ENCODE assay signal across 17 cellular contexts in the genomic region with DNA sequence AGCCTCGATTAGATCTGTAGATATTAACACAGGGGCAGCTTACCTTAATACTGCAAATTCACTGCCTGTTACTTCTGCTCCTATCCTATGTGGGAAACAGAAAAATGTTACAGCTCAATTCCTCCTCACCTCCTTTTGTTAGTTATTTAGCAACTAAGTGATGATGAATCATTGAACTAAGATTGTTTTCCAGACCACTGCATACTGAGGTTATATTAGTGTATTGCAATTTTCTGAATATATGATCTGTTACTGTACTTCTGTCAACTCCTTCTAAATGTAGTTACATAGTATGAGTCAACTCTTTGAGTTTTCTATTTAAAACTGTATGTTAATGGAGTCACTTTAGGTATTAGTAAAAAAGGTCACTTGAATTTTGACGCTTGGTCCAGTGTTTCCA.
A peak's percentile ranks its signal among the peaks of the same experiment; 100 is the strongest.
DNase-seq lines count a peak whose midpoint lies in the region; ATAC-seq and TF ChIP-seq lines count a peak whose summit lies in the region.
"Had no signal": no experiment of that assay in that cellular context is flagged by ENCODE, and none has a peak within 500 bp of the region (broad histone marks: within the 10 kb centered on the region; RNA-seq: fewer than 3 reads in every experiment).

No MANE protein-coding gene starts in this region.

- peak; percentile 46 for DNase-seq in Caki2 (ENCODE audit: low read depth)
- peak; percentile 77 for DNase-seq in HFFc6
- peak; percentile 34 for DNase-seq in astrocyte of the hippocampus (ENCODE audit: low read depth, low spot score)
- DNase-seq in left lung = no peak
- DNase-seq in mesenteric fat pad (ENCODE audit: low spot score) = no peak
- DNase-seq: activated naive CD4-positive, alpha-beta T cell treated with Interleukin-2 at 50 U/mL for 16 hours; DMS79; left colon; NCI-H345; right cardiac atrium had no signal

- in situ Hi-C loops in Caki2 (cut with HindIII; ENCODE audit: low pct_unique_long_range_greater_than_20kb, low sequenced_read_pairs) = no loop called here

- TF ChIP-seq CTCF in HFFc6 (IDR thresholded peaks at IDR 0.05) (no peak), left lung (IDR thresholded peaks at IDR 0.05) (no peak)

- ATAC-seq in left lung (peak; percentile 44), HG03280 (IDR thresholded peaks at IDR 0.05; ENCODE audit: unreplicated experiment) (no peak), GM21381 (IDR thresholded peaks at IDR 0.05; ENCODE audit: unreplicated experiment) (no peak), GM21737 (IDR thresholded peaks at IDR 0.05; ENCODE audit: unreplicated experiment) (no peak)

- H3K27me3 Mint-ChIP-seq in HFFc6 (ENCODE audit: insufficient read depth) = peaks cover 3% of the 10 kb centered on the region; the same call in 1 of the 2 replicates
- H3K27me3 Mint-ChIP-seq: stimulated activated naive CD8-positive, alpha-beta T cell treated with anti-CD3 and anti-CD28 coated beads, Interleukin-15, Interleukin-2, amounts not matched to agents 100 ng/mL and 50 ng/mL, for 24 hours had no signal

- peak overlapping the region; percentile 78 for H3K27ac Mint-ChIP-seq in HFFc6
- H3K27ac Mint-ChIP-seq: stimulated activated naive CD8-positive, alpha-beta T cell treated with anti-CD3 and anti-CD28 coated beads, Interleukin-15, Interleukin-2, amounts not matched to agents 100 ng/mL and 50 ng/mL, for 24 hours; type B pancreatic cell had no signal

- H3K36me3 ChIP-seq in left lung = no peaks in the 10 kb centered on the region
- H3K36me3 ChIP-seq: esophagus muscularis mucosa, SJSA1 had no signal

- no peaks in the 10 kb centered on the region for H3K4me1 ChIP-seq in left lung
- H3K4me1 ChIP-seq: esophagus muscularis mucosa had no signal

- H3K4me3 ChIP-seq in left lung = no peak overlapping the region
- H3K4me3 ChIP-seq: esophagus muscularis mucosa, SJSA1 had no signal

- H3K27ac ChIP-seq in left lung = no peak overlapping the region
- H3K27ac ChIP-seq: esophagus muscularis mucosa had no signal

- no peaks in the 10 kb centered on the region for H3K9me3 ChIP-seq in left lung
- H3K9me3 ChIP-seq: esophagus muscularis mucosa, SJSA1 had no signal

- peaks cover 53% of the 10 kb centered on the region for H3K4me1 Mint-ChIP-seq in HFFc6 (ENCODE audit: low read depth)

- H3K4me3 Mint-ChIP-seq in HFFc6 = peak overlapping the region; percentile 46; the same call in 1 of the 2 replicates
- H3K4me3 Mint-ChIP-seq: stimulated activated naive CD8-positive, alpha-beta T cell treated with anti-CD3 and anti-CD28 coated beads, Interleukin-15, Interleukin-2, amounts not matched to agents 100 ng/mL and 50 ng/mL, for 24 hours; type B pancreatic cell had no signal

- no peaks in the 10 kb centered on the region for H3K9me3 Mint-ChIP-seq in HFFc6
- H3K9me3 Mint-ChIP-seq: stimulated activated naive CD8-positive, alpha-beta T cell treated with anti-CD3 and anti-CD28 coated beads, Interleukin-15, Interleukin-2, amounts not matched to agents 100 ng/mL and 50 ng/mL, for 24 hours; type B pancreatic cell had no signal

- intact Hi-C loops in left lung (cut with DNase I) = no loop called here

- no peaks in the 10 kb centered on the region for H3K36me3 Mint-ChIP-seq in HFFc6 (ENCODE audit: low read depth)

- H3K27me3 ChIP-seq in left lung = peaks cover 0 to 3% of the 10 kb centered on the region in 2 donors
- H3K27me3 ChIP-seq: SJSA1 had no signal

Comparison
In these comparisons a context has a peak if more than half of its experiments do, and no peak if none do; other contexts are left out.
1. DNase-seq: peak in Caki2 (single experiment), HFFc6 (single experiment) and astrocyte of the hippocampus (single experiment); none in left lung (0 of 2) and mesenteric fat pad (single experiment).